ENCODE assay signal across 8 cellular contexts in genomic region chr10:125521721-125522680, GRCh38.
A peak's percentile ranks its signal among the peaks of the same experiment; 100 is the strongest.
DNase-seq lines count a peak whose midpoint lies in the region; ATAC-seq, FAIRE-seq and TF ChIP-seq lines count a peak whose summit lies in the region.

No MANE protein-coding gene starts in this region.

- no TSS peak for BruUV-seq in Calu3 (replicated peaks; lab: Mats Ljungman, UMichigan)

- H4K20me1 ChIP-seq in smooth muscle cell (ENCODE audit: low read depth): no peaks in the 10 kb centered on the region

- no peak overlapping the region for H2BK120ac ChIP-seq in mesenchymal stem cell (ENCODE audit: low read depth, low read length)

- H2BK12ac ChIP-seq in mesenchymal stem cell (ENCODE audit: low read length in 2 of 2): no peak overlapping the region

- H2BK5ac ChIP-seq in mesenchymal stem cell (ENCODE audit: low read depth, low read length, poor library complexity, severe bottlenecking): no peak overlapping the region

- peaks cover 2% of the 10 kb centered on the region for H3K9me3 Mint-ChIP-seq in Calu3 (ENCODE audit: low read depth, unreplicated experiment)

- intact Hi-C loops in Calu3 (cut with micrococcal nuclease; ENCODE audit: unreplicated experiment) (no loop called here), colonic mucosa (cut with DNase I) (no loop called here)

- H3K36me3 Mint-ChIP-seq in Calu3 (ENCODE audit: insufficient read depth, unreplicated experiment): no peaks in the 10 kb centered on the region

- H3K36me3 ChIP-seq in colonic mucosa (no peaks in the 10 kb centered on the region), smooth muscle cell (ENCODE audit: low read depth) (no peaks in the 10 kb centered on the region), mesenchymal stem cell (ENCODE audit: control insufficient read depth in 1 of 2, insufficient read depth in 2 of 2, low read depth in 1 of 2, low read length in 2 of 2) (no peaks in the 10 kb centered on the region)

- no peaks in the 10 kb centered on the region for H3K79me1 ChIP-seq in mesenchymal stem cell (replicated peaks; ENCODE audit: low read length, poor library complexity, severe bottlenecking)

- no peak overlapping the region for H2AFZ ChIP-seq in smooth muscle cell (ENCODE audit: low read depth)
- H2AFZ ChIP-seq in mesenchymal stem cell (ENCODE audit: low read depth, low read length): no peak overlapping the region

- TF ChIP-seq CTCF in Calu3 (IDR thresholded peaks at IDR 0.05; ENCODE audit: unreplicated experiment) (peak; percentile 59), colonic mucosa (IDR thresholded peaks at IDR 0.05) (peak; percentile 48), smooth muscle cell (IDR thresholded peaks at IDR 0.05; ENCODE audit: borderline replicate concordance, insufficient read depth, poor library complexity, severe bottlenecking) (peak; percentile 67)

- H3K4me1 ChIP-seq in colonic mucosa (no peaks in the 10 kb centered on the region), smooth muscle cell (ENCODE audit: low read depth) (no peaks in the 10 kb centered on the region), mesenchymal stem cell (ENCODE audit: control insufficient read depth, insufficient read depth, low read depth, low read length) (no peaks in the 10 kb centered on the region)

- no peak overlapping the region for H3K23ac ChIP-seq in mesenchymal stem cell (ENCODE audit: low read length in 2 of 2)

- H3K4me3 ChIP-seq in colonic mucosa (no peak overlapping the region), smooth muscle cell (no peak overlapping the region), mesenchymal stem cell (ENCODE audit: insufficient read depth in 1 of 2, low read depth in 1 of 2, low read length in 2 of 2) (no peak overlapping the region)

- no peak overlapping the region for H3K4ac ChIP-seq in mesenchymal stem cell (ENCODE audit: low read depth in 1 of 2, low read length in 2 of 2)

- no peak overlapping the region for H3K27ac ChIP-seq in colonic mucosa
- no peak overlapping the region for H3K27ac ChIP-seq in smooth muscle cell (ENCODE audit: low read depth)
- no peak overlapping the region for H3K27ac ChIP-seq in mesenchymal stem cell (ENCODE audit: low read length, poor library complexity, severe bottlenecking)

- H3K9me3 ChIP-seq in colonic mucosa (no peaks in the 10 kb centered on the region), smooth muscle cell (replicated peaks; ENCODE audit: low read depth) (no peaks in the 10 kb centered on the region), mesenchymal stem cell (ENCODE audit: control insufficient read depth, low read length) (peaks cover 5% of the 10 kb centered on the region)

- no peak overlapping the region for H3K18ac ChIP-seq in mesenchymal stem cell (ENCODE audit: low read depth in 1 of 2, low read length in 2 of 2)

- H3K4me3 Mint-ChIP-seq in Calu3 (ENCODE audit: low read depth, unreplicated experiment): no peak overlapping the region

- CTCF ChIA-PET in Calu3 (lab: Charles Lee): interaction anchor here (0.6 to 0.7 kb wide), 2 partner anchors 176 to 494 kb away, joined by 3 to 4 read pairs; no protein-coding TSS in a partner anchor

- FAIRE-seq in RCC 7860 (lab: Jason Lieb, UNC): no peak

- H3K79me2 ChIP-seq in smooth muscle cell (ENCODE audit: low read depth): no peaks in the 10 kb centered on the region

- no peak overlapping the region for H3K27ac Mint-ChIP-seq in Calu3 (ENCODE audit: unreplicated experiment)

- DNase-seq in Calu3 (no peak), Kasumi-1 (lab: John Stamatoyannopoulos, UW) (peak; percentile 31 to 33), colonic mucosa (no peak), smooth muscle cell (lab: John Stamatoyannopoulos, UW; ENCODE audit: unreplicated experiment) (no peak), mesenchymal stem cell (no peak), RCC 7860 (ENCODE audit: low spot score) (no peak)
- no peak for DNase-seq in activated effector memory CD4-positive, alpha-beta T cell treated with Interleukin-2 at 50 U/mL for 16 hours

- peak; percentile 48 for ATAC-seq in GM19397 (IDR thresholded peaks at IDR 0.05; ENCODE audit: unreplicated experiment)

- no peak overlapping the region for H3K4me2 ChIP-seq in smooth muscle cell
- no peak overlapping the region for H3K4me2 ChIP-seq in mesenchymal stem cell (ENCODE audit: low read length, poor library complexity, severe bottlenecking)

- H3K27me3 Mint-ChIP-seq in Calu3 (ENCODE audit: unreplicated experiment): peaks cover 13% of the 10 kb centered on the region

- H4K91ac ChIP-seq in mesenchymal stem cell (ENCODE audit: low read length): no peak overlapping the region

- no peaks in the 10 kb centered on the region for H3K4me1 Mint-ChIP-seq in Calu3 (ENCODE audit: low read depth, unreplicated experiment)

- no peak overlapping the region for H4K8ac ChIP-seq in mesenchymal stem cell (ENCODE audit: low read length)

- H3K27me3 ChIP-seq in colonic mucosa (no peaks in the 10 kb centered on the region), smooth muscle cell (ENCODE audit: low read depth) (peaks cover 4% of the 10 kb centered on the region), mesenchymal stem cell (ENCODE audit: control insufficient read depth in 1 of 2, insufficient read depth in 1 of 2, low read length in 2 of 2) (no peaks in the 10 kb centered on the region)

- no peaks in the 10 kb centered on the region for H3F3A ChIP-seq in smooth muscle cell (ENCODE audit: low read depth)

- 67% methylated on average over 16 of the region's 17 CpGs for WGBS in smooth muscle cell (ENCODE audit: low lambda C conversion rate)
- WGBS in mesenchymal stem cell: 69% methylated on average over 17 of the region's 17 CpGs

- H2AK5ac ChIP-seq in mesenchymal stem cell (ENCODE audit: low read length, severe bottlenecking): no peak overlapping the region

- no peak overlapping the region for H2BK15ac ChIP-seq in mesenchymal stem cell (ENCODE audit: low read depth, poor library complexity, severe bottlenecking)

- no peak overlapping the region for H3K14ac ChIP-seq in mesenchymal stem cell (ENCODE audit: low read length in 2 of 2)

- H3K9ac ChIP-seq in colonic mucosa (ENCODE audit: low read depth in 2 of 2, low read length in 2 of 2) (no peak overlapping the region), smooth muscle cell (ENCODE audit: low read depth) (no peak overlapping the region), mesenchymal stem cell (ENCODE audit: low read length) (no peak overlapping the region)

Comparison
In these comparisons a context has a peak if more than half of its experiments do, and no peak if none do; other contexts are left out.
1. DNase-seq: peak in Kasumi-1 (2 of 2); none in Calu3 (single experiment), colonic mucosa (single experiment), smooth muscle cell (single experiment), activated effector memory CD4-positive, alpha-beta T cell treated with Interleukin-2 at 50 U/mL for 16 hours (single experiment), mesenchymal stem cell (single experiment) and RCC 7860 (single experiment).
2. Peak in every context shown above with its lines, with median percentiles within 50 percentile points of each other: CTCF ChIP-seq.